In genomic region chr1:28877132-28877781, GRCh38 we compare ENCODE assay signal across 8 cellular contexts. TPM values are rescaled to one million over a fixed set of nuclear protein-coding genes. Genes with fewer than 3 reads are reported as not detected.
A peak's percentile ranks its signal among the peaks of the same experiment; 100 is the strongest.
DNase-seq lines count a peak whose midpoint lies in the region; ATAC-seq and TF ChIP-seq lines count a peak whose summit lies in the region.

No MANE protein-coding gene starts in this region.

- no peaks in the 10 kb centered on the region for H3K9me3 Mint-ChIP-seq in HFFc6

- no peak overlapping the region for H3K27ac Mint-ChIP-seq in HFFc6

- no peaks in the 10 kb centered on the region for H3K36me3 Mint-ChIP-seq in HFFc6 (ENCODE audit: low read depth)

- TF ChIP-seq CTCF in HFFc6 (IDR thresholded peaks at IDR 0.05): peak; percentile 97

- peaks cover 6% of the 10 kb centered on the region for H3K4me1 Mint-ChIP-seq in HFFc6 (ENCODE audit: low read depth)

- peaks cover 9% of the 10 kb centered on the region for H3K27me3 Mint-ChIP-seq in HFFc6 (ENCODE audit: insufficient read depth)

- DNase-seq in CMK (ENCODE audit: low read depth) (peak; percentile 62), HFFc6 (peak; percentile 55), NCI-H446 (lab: John Stamatoyannopoulos, UW) (peak; percentile 52 to 83), cerebellum (ENCODE audit: low spot score) (peak; percentile 87), left lobe of liver (ENCODE audit: low spot score) (peak; percentile 80)
- DNase-seq in activated CD4-positive, alpha-beta T cell treated with anti-CD3 and anti-CD28 coated beads for 24 hours (ENCODE audit: low read depth in 2 of 2): peak; percentile 57 to 66
- peak; percentile 63 to 70 for DNase-seq in stimulated activated CD4-positive, alpha-beta T cell treated with anti-CD3 and anti-CD28 coated beads, Interleukin-4, amount 100 ng/mL, for 48 hours (ENCODE audit: low read depth in 2 of 2)

- ATAC-seq in left lobe of liver (peak; percentile 90), GM21529 (IDR thresholded peaks at IDR 0.05; ENCODE audit: unreplicated experiment) (no peak)

- no peak overlapping the region for H3K4me3 Mint-ChIP-seq in HFFc6

RNA-seq across cellular contexts. Expression of gene EPB41, which starts 37.1 kb away (rescaled TPM):
- 1 to 10 TPM; 2.4 to 8.8 (median 3.4) TPM for total RNA-seq in HFFc6 (2021; fragmentation: NEBNext Ultra II Directional; extraction: Animal tissue kit (Norgen Biotek cat#: 25700))
- total RNA-seq in cerebellum (91.5 TPM), left lobe of liver (35.6 TPM)
